In genomic region chr18:24933345-24933744, GRCh38 we compare ENCODE assay signal across 31 cellular contexts.
"Had no signal": no experiment of that assay in that cellular context is flagged by ENCODE, and none has a peak within 500 bp of the region (broad histone marks: within the 10 kb centered on the region; RNA-seq: fewer than 3 reads in every experiment).

No MANE protein-coding gene starts in this region.

- H3K4me3 Mint-ChIP-seq: activated B cell treated with CpG ODN at 0.5 μM for 24 hours; activated CD4-positive, alpha-beta memory T cell treated with anti-CD3 and anti-CD28 coated beads for 36 hours; activated CD4-positive, alpha-beta T cell treated with anti-CD3 and anti-CD28 coated beads, Interleukin-2, amount 10 ng/mL, durations not matched to agents 24 days and 14 days; activated CD8-positive, alpha-beta T cell treated with anti-CD3 and anti-CD28 coated beads for 36 hours; activated naive CD4-positive, alpha-beta T cell treated with anti-CD3 and anti-CD28 coated beads, Interleukin-2, amount 10 ng/mL, durations not matched to agents 7 days and 5 days; activated naive CD4-positive, alpha-beta T cell treated with anti-CD3 and anti-CD28 coated beads, Interleukin-2, amount 50 U/mL, for 24 hours; activated naive CD8-positive, alpha-beta T cell; activated naive CD8-positive, alpha-beta T cell treated with anti-CD3 and anti-CD28 coated beads, Interleukin-2, amount 10 ng/mL, durations not matched to agents 7 days and 5 days; activated naive CD8-positive, alpha-beta T cell treated with anti-CD3 and anti-CD28 coated beads, Interleukin-2, amount 50 U/mL, for 24 hours; activated T-cell treated with anti-CD3 and anti-CD28 coated beads, Interleukin-2, amount 50 U/mL, for 24 hours; brain; central memory CD8-positive, alpha-beta T cell; T-helper 17 cell had no signal

- H3K36me3 ChIP-seq: ascending aorta, cardiac muscle cell had no signal

- H3K27me3 ChIP-seq: ascending aorta, cardiac muscle cell had no signal

- H3K27me3 Mint-ChIP-seq: activated B cell treated with CpG ODN at 0.5 μM for 24 hours; activated CD4-positive, alpha-beta memory T cell treated with anti-CD3 and anti-CD28 coated beads for 36 hours; activated CD4-positive, alpha-beta T cell treated with anti-CD3 and anti-CD28 coated beads, Interleukin-2, amount 10 ng/mL, durations not matched to agents 24 days and 14 days; activated naive CD4-positive, alpha-beta T cell treated with anti-CD3 and anti-CD28 coated beads, Interleukin-2, amount 10 ng/mL, durations not matched to agents 7 days and 5 days; activated naive CD8-positive, alpha-beta T cell; activated naive CD8-positive, alpha-beta T cell treated with anti-CD3 and anti-CD28 coated beads, Interleukin-2, amount 10 ng/mL, durations not matched to agents 7 days and 5 days; activated naive CD8-positive, alpha-beta T cell treated with anti-CD3 and anti-CD28 coated beads, Interleukin-2, amount 50 U/mL, for 24 hours; activated T-cell treated with anti-CD3 and anti-CD28 coated beads, Interleukin-2, amount 50 U/mL, for 24 hours; central memory CD8-positive, alpha-beta T cell had no signal

- H3K4me3 ChIP-seq: ascending aorta, cardiac muscle cell had no signal

- H3K9me3 ChIP-seq: ascending aorta had no signal

- FAIRE-seq: bronchial epithelial cell had no signal

- H3K9me3 Mint-ChIP-seq: activated B cell treated with CpG ODN at 0.5 μM for 24 hours; activated CD4-positive, alpha-beta memory T cell treated with anti-CD3 and anti-CD28 coated beads for 36 hours; activated CD4-positive, alpha-beta T cell treated with anti-CD3 and anti-CD28 coated beads, Interleukin-2, amount 10 ng/mL, durations not matched to agents 24 days and 14 days; activated naive CD4-positive, alpha-beta T cell treated with anti-CD3 and anti-CD28 coated beads, Interleukin-2, amount 10 ng/mL, durations not matched to agents 7 days and 5 days; activated naive CD4-positive, alpha-beta T cell treated with anti-CD3 and anti-CD28 coated beads, Interleukin-2, amount 50 U/mL, for 24 hours; activated naive CD8-positive, alpha-beta T cell treated with anti-CD3 and anti-CD28 coated beads, Interleukin-2, amount 50 U/mL, for 24 hours; activated T-cell treated with anti-CD3 and anti-CD28 coated beads, Interleukin-2, amount 50 U/mL, for 24 hours; activated T-helper 2 cell treated with anti-CD3 and anti-CD28 coated beads, Interferon-gamma antibody, Interleukin-2, Interleukin-4, amounts not matched to agents 10 μg/mL and 5 μg/mL and 100 μg/mL, durations not matched to agents 14 hours and 24 hours and 36 hours; central memory CD8-positive, alpha-beta T cell had no signal

- H3K4me1 ChIP-seq: ascending aorta had no signal

- DNase-seq: activated B cell treated with CpG ODN at 0.5 μM for 24 hours; activated CD4-positive, alpha-beta memory T cell treated with anti-CD3 and anti-CD28 coated beads for 36 hours; activated CD4-positive, alpha-beta T cell treated with anti-CD3 and anti-CD28 coated beads for 4 hours; activated CD4-positive, alpha-beta T cell treated with anti-CD3 and anti-CD28 coated beads, Interleukin-2, amount 10 ng/mL, durations not matched to agents 24 days and 14 days; activated CD4-positive, alpha-beta T cell treated with anti-CD3 and anti-CD28 coated beads, Interleukin-2, amount 50 U/mL, for 1 hour; activated CD4-positive, alpha-beta T cell treated with anti-CD3 and anti-CD28 coated beads, Interleukin-2, amount 50 U/mL, for 4 hours; activated CD4-positive, CD25-positive, alpha-beta regulatory T cell treated with anti-CD3 and anti-CD28 coated beads, Interleukin-2, amount 50 U/mL, for 72 hours; activated CD8-positive, alpha-beta memory T cell treated with anti-CD3 and anti-CD28 coated beads, Interleukin-2, amount 50 U/mL, for 4 hours; activated CD8-positive, alpha-beta T cell treated with anti-CD3 and anti-CD28 coated beads for 36 hours; activated effector memory CD4-positive, alpha-beta T cell treated with Interleukin-2 at 50 U/mL for 16 hours; activated gamma-delta T cell; activated naive CD4-positive, alpha-beta T cell treated with anti-CD3 and anti-CD28 coated beads, Interleukin-2, amount 10 ng/mL, durations not matched to agents 7 days and 5 days; activated naive CD4-positive, alpha-beta T cell treated with Interleukin-2 at 50 U/mL for 16 hours; activated naive CD8-positive, alpha-beta T cell treated with anti-CD3 and anti-CD28 coated beads, Interleukin-2, amount 10 ng/mL, durations not matched to agents 7 days and 5 days; activated naive CD8-positive, alpha-beta T cell treated with anti-CD3 and anti-CD28 coated beads, Interleukin-2, amount 50 U/mL, for 24 hours; activated T-cell treated with anti-CD3 and anti-CD28 coated beads, Interleukin-2, amount 50 U/mL, for 24 hours; activated T-cell treated with anti-CD3 and anti-CD28 coated beads, Interleukin-2, amount 50 U/mL, for 48 hours; amygdala; anterior cingulate cortex; caudate nucleus; cerebellar nuclear complex; T-helper 17 cell had no signal

- H3K4me1 Mint-ChIP-seq: activated CD4-positive, alpha-beta T cell treated with anti-CD3 and anti-CD28 coated beads, Interleukin-2, amount 10 ng/mL, durations not matched to agents 24 days and 14 days; activated naive CD4-positive, alpha-beta T cell treated with anti-CD3 and anti-CD28 coated beads, Interleukin-2, amount 10 ng/mL, durations not matched to agents 7 days and 5 days; activated naive CD4-positive, alpha-beta T cell treated with anti-CD3 and anti-CD28 coated beads, Interleukin-2, amount 50 U/mL, for 24 hours; activated naive CD8-positive, alpha-beta T cell treated with anti-CD3 and anti-CD28 coated beads, Interleukin-2, amount 10 ng/mL, durations not matched to agents 7 days and 5 days; central memory CD8-positive, alpha-beta T cell; T-helper 17 cell had no signal

- H3K36me3 Mint-ChIP-seq: activated CD4-positive, alpha-beta memory T cell treated with anti-CD3 and anti-CD28 coated beads for 36 hours; activated naive CD4-positive, alpha-beta T cell treated with anti-CD3 and anti-CD28 coated beads, Interleukin-2, amount 10 ng/mL, durations not matched to agents 7 days and 5 days; activated naive CD4-positive, alpha-beta T cell treated with anti-CD3 and anti-CD28 coated beads, Interleukin-2, amount 50 U/mL, for 24 hours; activated naive CD8-positive, alpha-beta T cell; activated naive CD8-positive, alpha-beta T cell treated with anti-CD3 and anti-CD28 coated beads, Interleukin-2, amount 10 ng/mL, durations not matched to agents 7 days and 5 days had no signal

- H3K27ac Mint-ChIP-seq: activated B cell treated with CpG ODN at 0.5 μM for 24 hours; activated CD4-positive, alpha-beta memory T cell treated with anti-CD3 and anti-CD28 coated beads for 36 hours; activated CD4-positive, alpha-beta T cell treated with anti-CD3 and anti-CD28 coated beads, Interleukin-2, amount 10 ng/mL, durations not matched to agents 24 days and 14 days; activated CD8-positive, alpha-beta T cell treated with anti-CD3 and anti-CD28 coated beads for 36 hours; activated naive CD4-positive, alpha-beta T cell treated with anti-CD3 and anti-CD28 coated beads, Interleukin-2, amount 10 ng/mL, durations not matched to agents 7 days and 5 days; activated naive CD4-positive, alpha-beta T cell treated with anti-CD3 and anti-CD28 coated beads, Interleukin-2, amount 50 U/mL, for 24 hours; activated naive CD8-positive, alpha-beta T cell; activated naive CD8-positive, alpha-beta T cell treated with anti-CD3 and anti-CD28 coated beads, Interleukin-2, amount 10 ng/mL, durations not matched to agents 7 days and 5 days; activated naive CD8-positive, alpha-beta T cell treated with anti-CD3 and anti-CD28 coated beads, Interleukin-2, amount 50 U/mL, for 24 hours; activated T-cell treated with anti-CD3 and anti-CD28 coated beads, Interleukin-2, amount 50 U/mL, for 24 hours; activated T-helper 2 cell treated with anti-CD3 and anti-CD28 coated beads, Interferon-gamma antibody, Interleukin-2, Interleukin-4, amounts not matched to agents 10 μg/mL and 5 μg/mL and 100 μg/mL, durations not matched to agents 14 hours and 24 hours and 36 hours; brain; T-helper 17 cell had no signal

- H3K27ac ChIP-seq: ascending aorta, cardiac muscle cell, VCaP had no signal
